ENCODE assay signal across 8 cellular contexts in the genomic region with DNA sequence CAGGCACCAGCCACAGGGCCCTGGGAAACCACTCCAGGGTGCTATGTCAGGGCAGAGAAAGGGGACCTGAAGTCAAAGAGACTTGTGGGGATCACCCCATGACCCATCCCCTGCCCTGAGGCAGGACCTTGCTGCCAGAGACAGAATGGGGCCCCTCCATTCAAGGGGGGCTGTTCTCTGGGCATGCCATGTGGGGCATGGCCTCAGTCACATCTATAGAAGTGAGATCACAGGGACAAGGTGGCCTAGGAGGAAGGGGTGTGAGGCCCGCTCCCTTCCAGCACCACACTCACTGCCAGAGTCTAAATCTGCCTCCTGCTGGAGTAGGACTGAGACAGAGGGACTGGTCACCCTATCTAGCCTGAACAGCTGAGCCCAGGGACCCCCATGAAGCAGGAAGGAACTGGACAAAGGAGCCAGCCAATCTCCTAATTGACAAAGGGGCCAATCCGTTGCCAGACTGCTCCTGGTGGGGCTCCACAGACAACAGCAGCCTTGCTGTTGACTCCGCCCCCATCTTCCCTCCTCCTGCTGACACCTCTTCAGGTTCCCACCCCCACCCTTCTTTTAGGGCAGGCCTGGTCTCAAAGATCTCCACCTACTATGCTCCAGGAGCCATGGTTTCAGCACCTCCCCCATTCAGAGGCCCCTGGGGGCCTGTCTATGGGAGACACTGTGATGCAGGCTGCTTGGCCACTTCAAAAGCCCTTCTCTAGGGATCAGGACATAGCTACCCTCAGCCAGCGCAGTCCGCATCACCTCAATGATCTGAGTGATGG. TPM values are rescaled to one million over a fixed set of nuclear protein-coding genes. Genes with fewer than 3 reads are reported as not detected.
DNase-seq lines count a peak whose midpoint lies in the region; ATAC-seq, FAIRE-seq and TF ChIP-seq lines count a peak whose summit lies in the region.

No MANE protein-coding gene starts in this region.

- no peaks in the 10 kb centered on the region for H3K27me3 Mint-ChIP-seq in activated naive CD4-positive, alpha-beta T cell treated with anti-CD3 and anti-CD28 coated beads, Interleukin-2, amount 50 U/mL, for 24 hours

- H3K4me3 ChIP-seq in bronchial epithelial cell (ENCODE audit: low read depth, low read length) (no peak overlapping the region), right lobe of liver (no peak overlapping the region), vagina (no peak overlapping the region)

- H3K27ac Mint-ChIP-seq in activated naive CD4-positive, alpha-beta T cell treated with anti-CD3 and anti-CD28 coated beads, Interleukin-2, amount 50 U/mL, for 24 hours, result peak overlapping the region; percentile 41

- TF ChIP-seq CTCF in bronchial epithelial cell (IDR thresholded peaks at IDR 0.05; ENCODE audit: insufficient read depth, low read length, severe bottlenecking) (no peak), right lobe of liver (IDR thresholded peaks at IDR 0.05) (no peak), vagina (IDR thresholded peaks at IDR 0.05) (no peak)

- H3K4me3 Mint-ChIP-seq in activated naive CD4-positive, alpha-beta T cell treated with anti-CD3 and anti-CD28 coated beads, Interleukin-2, amount 50 U/mL, for 24 hours, result no peak overlapping the region

- ATAC-seq in right lobe of liver (peak in 2 of 4 donors; percentile 1 to 2), HG02852 (IDR thresholded peaks at IDR 0.05; ENCODE audit: unreplicated experiment) (no peak)

- no peak for DNase-seq in activated naive CD4-positive, alpha-beta T cell treated with anti-CD3 and anti-CD28 coated beads, Interleukin-2, amount 50 U/mL, for 16 hours
- peak; percentile 74 for DNase-seq in bronchial epithelial cell (ENCODE audit: low read depth)
- peak in 2 of 3 donors; percentile 31 to 56 for DNase-seq in right lobe of liver
- DNase-seq in vagina (ENCODE audit: extremely low spot score in 2 of 2), result no peak
- no peak for DNase-seq in NCI-H748 (lab: John Stamatoyannopoulos, UW; ENCODE audit: unreplicated experiment)
- DNase-seq in effector CD4-positive, alpha-beta T cell, result no peak

- H3K36me3 Mint-ChIP-seq in activated naive CD4-positive, alpha-beta T cell treated with anti-CD3 and anti-CD28 coated beads, Interleukin-2, amount 50 U/mL, for 24 hours, result peaks cover 2% of the 10 kb centered on the region

- no peaks in the 10 kb centered on the region for H3K27me3 ChIP-seq in bronchial epithelial cell (ENCODE audit: control insufficient read depth, insufficient read depth, low read length)
- no peaks in the 10 kb centered on the region for H3K27me3 ChIP-seq in right lobe of liver
- H3K27me3 ChIP-seq in vagina, result no peaks in the 10 kb centered on the region

- WGBS in right lobe of liver (ENCODE audit: insufficient coverage, low coverage, low lambda C conversion rate, missing lambda C conversion rate), result 100% methylated on average over 3 of the region's 5 CpGs

- intact Hi-C loops in right lobe of liver (cut with DNase I) (no loop called here), vagina (cut with DNase I) (no loop called here)

- FAIRE-seq in bronchial epithelial cell (lab: Jason Lieb, UNC), result no peak

- H3K4me1 Mint-ChIP-seq in activated naive CD4-positive, alpha-beta T cell treated with anti-CD3 and anti-CD28 coated beads, Interleukin-2, amount 50 U/mL, for 24 hours, result peaks cover 16% of the 10 kb centered on the region

- H3K4me1 ChIP-seq in right lobe of liver (peaks cover 0 to 19% (median 0%) of the 10 kb centered on the region in 4 donors), vagina (peaks cover 34% of the 10 kb centered on the region)

- H3K9me3 Mint-ChIP-seq in activated naive CD4-positive, alpha-beta T cell treated with anti-CD3 and anti-CD28 coated beads, Interleukin-2, amount 50 U/mL, for 24 hours, result no peaks in the 10 kb centered on the region

- H3K27ac ChIP-seq in right lobe of liver (peak overlapping the region in 1 of 3 donors; percentile 68), vagina (peak overlapping the region; percentile 27)

- TF ChIP-seq POLR2A in right lobe of liver (IDR thresholded peaks at IDR 0.05) (peak; percentile 14), vagina (IDR thresholded peaks at IDR 0.05) (no peak)

- H3K36me3 ChIP-seq in bronchial epithelial cell (ENCODE audit: control insufficient read depth, insufficient read depth, low read length) (peaks cover 1% of the 10 kb centered on the region), right lobe of liver (peaks cover 0 to 7% (median 2%) of the 10 kb centered on the region in 4 donors), vagina (peaks cover 0 to 16% of the 10 kb centered on the region in 2 donors)

- H3K9me3 ChIP-seq in right lobe of liver (no peaks in the 10 kb centered on the region), vagina (no peaks in the 10 kb centered on the region)

RNA-seq across cellular contexts. Expression of a gene that starts 26.0 kb away (rescaled TPM):
- total RNA-seq in bronchial epithelial cell (114 and 133 TPM in 2 replicates), right lobe of liver (1,000 to 10,000 TPM in 2 of 6 experiments, 100 to 1,000 TPM in 4; 202 to 1,225 (median 767) TPM), vagina (857 TPM)

RNA-seq across cellular contexts. Expression of a gene that starts 50.2 kb away (rescaled TPM):
- total RNA-seq in bronchial epithelial cell (11,095 and 16,401 TPM in 2 replicates), right lobe of liver (1,000 to 10,000 TPM; 2,716 to 5,163 (median 3,933) TPM), vagina (16,459 TPM)

Comparison
In these comparisons a context has a peak if more than half of its experiments do, and no peak if none do; other contexts are left out.
1. DNase-seq: peak in bronchial epithelial cell (single experiment) and right lobe of liver (2 of 3); none in activated naive CD4-positive, alpha-beta T cell treated with anti-CD3 and anti-CD28 coated beads, Interleukin-2, amount 50 U/mL, for 16 hours (single experiment), vagina (0 of 2), NCI-H748 (single experiment) and effector CD4-positive, alpha-beta T cell (single experiment).